1 cellular context compared by ENCODE assay signal in the genomic region with DNA sequence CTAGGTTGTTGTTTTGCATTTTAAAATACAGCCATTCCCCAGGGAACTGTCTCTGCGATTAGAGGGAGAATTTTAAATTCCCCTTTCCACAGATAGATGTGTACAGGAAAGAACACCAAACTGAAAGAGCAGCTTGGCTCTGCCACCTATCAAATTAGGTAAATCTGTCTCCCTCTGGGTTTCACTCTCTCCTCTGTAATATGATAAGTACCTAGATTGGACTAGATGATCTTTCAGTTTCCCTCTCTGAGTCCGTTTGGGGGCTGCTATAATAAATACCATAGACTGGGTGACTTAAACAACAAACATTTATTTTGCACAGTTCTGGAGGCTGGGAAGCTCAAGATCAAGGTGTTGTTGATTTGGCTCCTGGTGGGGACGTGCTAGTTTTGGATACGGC.
TF ChIP-seq lines count a peak whose summit lies in the region.

No MANE protein-coding gene starts in this region.

TF ChIP-seq in GM12878, 131 proteins besides CTCF, POLR2A, EP300 and RAD21 (continued from another document):
- no peak for TF ChIP-seq NFYA (IDR thresholded peaks at IDR 0.05; ENCODE audit: borderline replicate concordance, low read depth, low read length)
TF ChIP-seq in GM12878: peak in this region for 0.
